18 cellular contexts compared by ENCODE assay signal in the genomic region with DNA sequence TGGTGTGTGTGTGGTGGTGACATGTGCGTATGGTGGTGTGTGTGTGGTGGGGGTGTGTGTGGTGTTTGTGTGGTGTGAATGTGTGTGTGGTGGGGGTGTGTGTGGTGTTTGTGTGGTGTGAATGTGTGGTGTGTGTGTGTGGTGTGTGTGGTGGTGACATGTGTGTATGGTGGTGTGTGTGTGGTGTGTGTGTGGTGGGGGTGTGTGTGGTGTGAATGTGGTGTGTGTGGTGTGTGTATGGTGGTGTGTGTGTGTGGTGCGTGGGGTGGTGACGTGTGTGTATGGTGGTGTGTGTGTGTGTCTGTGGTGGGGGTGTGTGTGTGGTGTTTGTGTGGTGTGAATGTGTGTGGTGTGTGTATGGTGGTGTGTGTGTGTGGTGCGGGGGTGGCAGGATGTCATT.
"Had no signal": no experiment of that assay in that cellular context is flagged by ENCODE, and none has a peak within 500 bp of the region (broad histone marks: within the 10 kb centered on the region; RNA-seq: fewer than 3 reads in every experiment).

No MANE protein-coding gene starts in this region.

- H3K36me3 ChIP-seq: colonic mucosa, heart right ventricle, ovary, right atrium auricular region, sigmoid colon, uterus had no signal

- H3K27me3 Mint-ChIP-seq: naive thymus-derived CD4-positive, alpha-beta T cell; type B pancreatic cell had no signal

- H3K9me3 Mint-ChIP-seq: type B pancreatic cell had no signal

- FAIRE-seq: frontal cortex had no signal

- DNase-seq: colonic mucosa; dermis blood vessel endothelial cell; heart right ventricle; hypothalamus; islet precursor cell; mammary epithelial cell; naive thymus-derived CD4-positive, alpha-beta T cell; nucleus accumbens; ovary; sigmoid colon; stimulated activated naive CD4-positive, alpha-beta T cell; uterus had no signal

- H3K27me3 ChIP-seq: colonic mucosa, ovary, right atrium auricular region, uterus had no signal

- H3K4me1 ChIP-seq: colonic mucosa, heart right ventricle, right atrium auricular region, sigmoid colon, uterus had no signal

- H3K4me3 ChIP-seq: colonic mucosa, heart right ventricle, ovary, right atrium auricular region, sigmoid colon, skin epidermis, uterus had no signal

- H3K27ac Mint-ChIP-seq: type B pancreatic cell had no signal

- H3K36me3 Mint-ChIP-seq: naive thymus-derived CD4-positive, alpha-beta T cell; type B pancreatic cell had no signal

- H3K9me3 ChIP-seq: colonic mucosa, heart right ventricle, ovary, right atrium auricular region, sigmoid colon, uterus had no signal

- ATAC-seq: esophagus mucosa, heart right ventricle, left lobe of liver had no signal

- H3K27ac ChIP-seq: colonic mucosa, heart right ventricle, ovary, right atrium auricular region, sigmoid colon, skin epidermis, uterus had no signal

- H3K4me3 Mint-ChIP-seq: naive thymus-derived CD4-positive, alpha-beta T cell; type B pancreatic cell had no signal
